Comparison of ENCODE assay signal across 1 cellular context in the genomic region with DNA sequence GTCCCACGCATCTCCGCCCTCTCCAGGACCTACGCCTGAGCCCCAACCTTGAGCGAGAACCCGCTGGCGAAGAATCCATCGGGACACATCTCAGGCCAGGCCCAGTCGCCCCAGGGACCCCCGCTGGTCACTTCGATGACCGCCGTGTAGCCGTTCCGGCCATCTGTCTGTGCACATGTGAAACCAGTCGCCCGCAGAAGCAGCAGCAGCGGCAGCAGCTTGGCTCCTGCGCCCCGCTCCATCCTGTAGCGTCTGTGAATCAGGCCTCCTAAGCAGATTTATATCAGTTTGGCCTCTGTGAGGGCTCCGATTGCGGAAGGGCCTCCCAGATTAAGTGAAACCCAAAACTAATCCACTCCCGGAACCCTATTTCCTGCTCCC.
A peak's percentile ranks its signal among the peaks of the same experiment; 100 is the strongest.
TF ChIP-seq lines count a peak whose summit lies in the region.

A gene with protein sequence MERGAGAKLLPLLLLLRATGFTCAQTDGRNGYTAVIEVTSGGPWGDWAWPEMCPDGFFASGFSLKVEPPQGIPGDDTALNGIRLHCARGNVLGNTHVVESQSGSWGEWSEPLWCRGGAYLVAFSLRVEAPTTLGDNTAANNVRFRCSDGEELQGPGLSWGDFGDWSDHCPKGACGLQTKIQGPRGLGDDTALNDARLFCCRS (minus strand): TSS at position 254 of the 381 bp plus-strand sequence. CDS start 12 bp downstream, at position 242.

TF ChIP-seq in liver, 16 proteins besides CTCF, POLR2A, EP300 and RAD21:
- TF ChIP-seq GABPA (IDR thresholded peaks at IDR 0.05 in 1 of 2, conservative IDR thresholded peaks at IDR 0.05 in 1 of 2): no peak
- TF ChIP-seq, protein P1, sequence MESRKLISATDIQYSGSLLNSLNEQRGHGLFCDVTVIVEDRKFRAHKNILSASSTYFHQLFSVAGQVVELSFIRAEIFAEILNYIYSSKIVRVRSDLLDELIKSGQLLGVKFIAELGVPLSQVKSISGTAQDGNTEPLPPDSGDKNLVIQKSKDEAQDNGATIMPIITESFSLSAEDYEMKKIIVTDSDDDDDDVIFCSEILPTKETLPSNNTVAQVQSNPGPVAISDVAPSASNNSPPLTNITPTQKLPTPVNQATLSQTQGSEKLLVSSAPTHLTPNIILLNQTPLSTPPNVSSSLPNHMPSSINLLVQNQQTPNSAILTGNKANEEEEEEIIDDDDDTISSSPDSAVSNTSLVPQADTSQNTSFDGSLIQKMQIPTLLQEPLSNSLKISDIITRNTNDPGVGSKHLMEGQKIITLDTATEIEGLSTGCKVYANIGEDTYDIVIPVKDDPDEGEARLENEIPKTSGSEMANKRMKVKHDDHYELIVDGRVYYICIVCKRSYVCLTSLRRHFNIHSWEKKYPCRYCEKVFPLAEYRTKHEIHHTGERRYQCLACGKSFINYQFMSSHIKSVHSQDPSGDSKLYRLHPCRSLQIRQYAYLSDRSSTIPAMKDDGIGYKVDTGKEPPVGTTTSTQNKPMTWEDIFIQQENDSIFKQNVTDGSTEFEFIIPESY (IDR thresholded peaks at IDR 0.05): no peak
- no peak for TF ChIP-seq FOXA1 (IDR thresholded peaks at IDR 0.05)
- peak; percentile 36 for TF ChIP-seq NR2F2 (IDR thresholded peaks at IDR 0.05)
TF ChIP-seq in liver: peak in this region for 1.
